7 cellular contexts compared by ENCODE assay signal in the genomic region with DNA sequence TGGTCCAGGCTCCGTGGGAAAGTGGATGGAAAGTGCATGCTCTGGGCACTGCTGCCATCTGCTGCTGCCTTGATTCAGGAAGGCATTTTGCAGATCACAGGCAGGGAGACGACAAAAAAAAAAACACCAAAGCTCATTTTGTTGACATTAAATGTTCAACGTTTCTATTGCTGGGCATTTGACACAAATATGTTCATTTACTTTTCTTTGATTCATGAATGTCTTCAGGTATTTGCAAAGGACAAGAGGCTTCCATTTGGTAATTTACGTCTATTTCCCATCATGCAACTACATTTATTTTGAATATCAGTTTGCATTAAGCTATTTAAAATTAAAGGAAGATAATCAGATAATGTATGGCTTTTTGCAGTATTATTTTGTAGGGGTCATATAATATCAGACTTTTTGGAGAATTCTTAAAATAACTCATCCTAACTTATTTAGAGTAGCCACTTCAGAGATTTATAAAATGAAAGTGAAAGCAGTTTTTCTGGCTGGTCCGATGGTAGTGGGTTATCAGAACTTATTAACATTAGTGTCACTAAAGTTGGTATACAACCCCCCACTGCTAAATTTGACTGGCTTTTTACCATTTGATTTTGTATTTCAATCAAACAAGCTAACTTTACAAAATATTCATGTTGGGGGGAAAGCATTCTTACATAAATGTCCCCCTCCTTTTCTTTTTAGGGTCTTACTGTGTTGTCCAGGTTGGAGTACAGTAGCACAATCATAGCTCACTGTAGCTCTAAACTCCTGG.
DNase-seq lines count a peak whose midpoint lies in the region; ATAC-seq and TF ChIP-seq lines count a peak whose summit lies in the region.

No MANE protein-coding gene starts in this region.

- DNase-seq in NCI-H128 (lab: John Stamatoyannopoulos, UW; ENCODE audit: unreplicated experiment), result peak; percentile 66
- peak; percentile 59 for DNase-seq in T-helper 2 cell treated with Interferon-gamma antibody and Interleukin-4, amounts not matched to agents 5 μg/mL and 100 μg/mL, for 36 hours (ENCODE audit: low spot score)
- peak; percentile 51 for DNase-seq in brain microvascular endothelial cell
- DNase-seq in gastrocnemius medialis, result peak; percentile 22 to 57

- no peaks in the 10 kb centered on the region for H3K9me3 ChIP-seq in iPS-18a (ENCODE audit: control insufficient read depth, low read depth, low read length)
- no peaks in the 10 kb centered on the region for H3K9me3 ChIP-seq in gastrocnemius medialis

- H3K27me3 ChIP-seq in brain microvascular endothelial cell (replicated peaks) (no peaks in the 10 kb centered on the region), iPS-18a (ENCODE audit: control insufficient read depth, insufficient read depth, low read length) (no peaks in the 10 kb centered on the region), gastrocnemius medialis (no peaks in the 10 kb centered on the region)

- H3K27me3 Mint-ChIP-seq in T-helper 2 cell treated with Interferon-gamma antibody and Interleukin-4, amounts not matched to agents 5 μg/mL and 100 μg/mL, for 36 hours (ENCODE audit: low read depth), result peaks cover 2% of the 10 kb centered on the region

- no peaks in the 10 kb centered on the region for H3K9me3 Mint-ChIP-seq in T-helper 2 cell treated with Interferon-gamma antibody and Interleukin-4, amounts not matched to agents 5 μg/mL and 100 μg/mL, for 36 hours

- H3K4me1 ChIP-seq in iPS-18a (ENCODE audit: control insufficient read depth, low read depth, low read length) (no peaks in the 10 kb centered on the region), gastrocnemius medialis (peaks cover 9 to 14% of the 10 kb centered on the region in 2 donors)

- peak overlapping the region; percentile 89 for H3K27ac ChIP-seq in brain microvascular endothelial cell
- H3K27ac ChIP-seq in iPS-18a (ENCODE audit: low read length), result peak overlapping the region; percentile 62
- H3K27ac ChIP-seq in gastrocnemius medialis, result peak overlapping the region; percentile 65 to 78 (median 67)

- H3K27ac Mint-ChIP-seq in T-helper 2 cell treated with Interferon-gamma antibody and Interleukin-4, amounts not matched to agents 5 μg/mL and 100 μg/mL, for 36 hours, result peak overlapping the region; percentile 89

- no peaks in the 10 kb centered on the region for H3K36me3 Mint-ChIP-seq in T-helper 2 cell treated with Interferon-gamma antibody and Interleukin-4, amounts not matched to agents 5 μg/mL and 100 μg/mL, for 36 hours (ENCODE audit: low read depth)

- H3K36me3 ChIP-seq in brain microvascular endothelial cell (replicated peaks), result no peaks in the 10 kb centered on the region
- no peaks in the 10 kb centered on the region for H3K36me3 ChIP-seq in iPS-18a (ENCODE audit: control insufficient read depth, low read depth, low read length)
- H3K36me3 ChIP-seq in gastrocnemius medialis, result no peaks in the 10 kb centered on the region

- no peak for TF ChIP-seq POLR2A in gastrocnemius medialis (IDR thresholded peaks at IDR 0.05)

- in situ Hi-C loops in brain microvascular endothelial cell (cut with HindIII; ENCODE audit: low pct_ligation_motif_present, low sequenced_read_pairs) (no loop called here), gastrocnemius medialis (cut with MboI; ENCODE audit: low sequenced_read_pairs in 4 of 4) (loop anchor here (5.0 to 25.0 kb wide), 7 partner anchors 101 to 458 kb away; no protein-coding TSS in a partner anchor)

- peak overlapping the region; percentile 53 for H3K9ac ChIP-seq in iPS-18a (ENCODE audit: low read length)

- H3K4me3 ChIP-seq in brain microvascular endothelial cell (ENCODE audit: low read depth, low read length) (peak overlapping the region; percentile 63), iPS-18a (ENCODE audit: low read length) (peak overlapping the region; percentile 69), gastrocnemius medialis (peak overlapping the region; percentile 51 to 72 (median 65))

- TF ChIP-seq CTCF in GM12873 (IDR thresholded peaks at IDR 0.05; ENCODE audit: insufficient read depth, low read depth, low read length, missing control alignments) (peak; percentile 81), brain microvascular endothelial cell (IDR thresholded peaks at IDR 0.05; ENCODE audit: low read depth, low read length, missing control alignments) (peak; percentile 83), gastrocnemius medialis (IDR thresholded peaks at IDR 0.05 in 4 of 5, conservative IDR thresholded peaks at IDR 0.05 in 1 of 5) (peak in 4 of 5 experiments; percentile 54 to 67 (median 61))

- H3K4me1 Mint-ChIP-seq in T-helper 2 cell treated with Interferon-gamma antibody and Interleukin-4, amounts not matched to agents 5 μg/mL and 100 μg/mL, for 36 hours (ENCODE audit: low read depth), result peaks cover 27% of the 10 kb centered on the region

- H3K4me3 Mint-ChIP-seq in T-helper 2 cell treated with Interferon-gamma antibody and Interleukin-4, amounts not matched to agents 5 μg/mL and 100 μg/mL, for 36 hours, result peak overlapping the region; percentile 92

- intact Hi-C loops in gastrocnemius medialis (cut with DNase I; ENCODE audit: low total_unique reads), result loop anchor here (1.0 to 5.0 kb wide), 6 partner anchors 22 to 458 kb away; a partner anchor contains a TSS

- ATAC-seq in HG02588 (IDR thresholded peaks at IDR 0.05; ENCODE audit: unreplicated experiment), result peak; percentile 63
- peak; percentile 79 to 84 for ATAC-seq in gastrocnemius medialis

Comparison
In these comparisons a context has a peak if more than half of its experiments do, and no peak if none do; other contexts are left out.
1. Peak in every context shown above with its lines: DNase-seq, ATAC-seq, H3K4me3 ChIP-seq and H3K27ac ChIP-seq.